In the genomic region with DNA sequence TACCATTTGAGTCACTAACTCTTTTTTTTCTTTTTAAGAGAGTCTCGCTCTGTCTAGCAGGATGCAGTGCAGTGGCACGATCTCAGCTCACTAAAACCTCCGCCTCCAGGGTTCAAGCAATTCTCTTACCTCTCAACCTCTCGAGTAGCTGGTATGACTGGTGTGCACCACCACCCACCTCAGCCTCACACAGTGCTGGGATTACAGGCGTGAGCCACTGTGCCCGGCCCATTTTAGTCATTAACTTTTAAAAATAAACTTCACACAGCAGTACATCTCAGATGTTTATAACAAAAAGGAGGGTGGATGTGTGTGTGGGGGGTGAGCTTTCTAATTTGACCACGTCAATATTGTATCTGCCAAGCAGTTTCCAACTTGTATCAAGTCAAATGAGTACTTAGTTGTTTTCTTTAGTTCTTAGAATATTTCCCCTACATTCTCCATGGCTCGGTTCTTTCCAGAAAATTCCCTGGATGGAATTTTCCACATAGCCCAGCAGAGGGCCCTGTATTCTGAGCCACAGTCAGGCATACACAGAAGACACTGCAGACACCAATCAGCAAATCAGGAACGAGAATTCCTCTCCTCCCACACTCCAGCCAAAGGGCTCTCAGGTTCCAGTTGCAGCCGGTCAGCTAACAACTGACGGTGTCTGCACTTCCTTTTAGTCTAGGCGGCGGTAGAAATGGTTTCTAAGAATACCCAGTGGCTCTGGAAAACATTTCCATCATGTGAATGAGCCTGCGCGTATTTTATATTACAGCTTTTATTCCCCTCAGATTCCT, we compare ENCODE assay signal across 1 cellular context.
TF ChIP-seq lines count a peak whose summit lies in the region.

No MANE protein-coding gene starts in this region.

TF ChIP-seq in K562, 482 proteins besides CTCF, POLR2A, EP300 and RAD21:
- TF ChIP-seq KLF6 (CRISPR knock-in tag; IDR thresholded peaks at IDR 0.05; ENCODE audit: borderline replicate concordance) (no peak), KLF1 (tag; IDR thresholded peaks at IDR 0.05) (no peak), ETV1 (tag; conservative IDR thresholded peaks at IDR 0.05; ENCODE audit: low read depth) (peak; percentile 46; the same call in 1 of the 2 replicates), CREM (IDR thresholded peaks at IDR 0.05; ENCODE audit: low read depth) (peak; percentile 32; the same call in 1 of the 2 replicates), POLR2AphosphoS5 (IDR thresholded peaks at IDR 0.05; ENCODE audit: control insufficient read depth, insufficient read depth, low read depth, low read length) (peak; percentile 50; the same call in 1 of the 2 replicates), YY1 (IDR thresholded peaks at IDR 0.05; ENCODE audit: borderline replicate concordance in 1 of 3, control insufficient read depth in 1 of 3, extremely low read depth in 1 of 3, insufficient read depth in 3 of 3, insufficient read length in 1 of 3, insufficient replicate concordance in 2 of 3, low read depth in 1 of 3, low read length in 2 of 3) (peak in 1 of 3 experiments; percentile 45), SMC3 (conservative IDR thresholded peaks at IDR 0.05; ENCODE audit: insufficient read depth, low read depth, low read length) (peak; percentile 28; the same call in 1 of the 2 replicates), ARID2 (IDR thresholded peaks at IDR 0.05) (no peak), GATA2 (CRISPR knock-in tag; IDR thresholded peaks at IDR 0.05) (peak; percentile 39; the same call in 1 of the 2 replicates), MAFK (IDR thresholded peaks at IDR 0.05; ENCODE audit: low read length) (peak; percentile 9; the same call in 1 of the 2 replicates), ATF1 (CRISPR knock-in tag; IDR thresholded peaks at IDR 0.05) (no peak), ATF1 (tag; IDR thresholded peaks at IDR 0.05) (peak; percentile 58), CBX3 (IDR thresholded peaks at IDR 0.05; ENCODE audit: borderline replicate concordance in 1 of 2, low read length in 2 of 2) (0 out of 3 replicates have a peak, but pooled peaks of 1 of the 2 experiments have one; percentile 6), PYGO2 (tag; IDR thresholded peaks at IDR 0.05) (no peak), TAF9B (IDR thresholded peaks at IDR 0.05; ENCODE audit: partially characterized antibody) (peak; percentile 28), KLF16 (IDR thresholded peaks at IDR 0.05) (peak; percentile 90), ZNF766 (CRISPR knock-in tag; conservative IDR thresholded peaks at IDR 0.05) (no peak), SMAD4 (CRISPR knock-in tag; conservative IDR thresholded peaks at IDR 0.05) (peak; percentile 66), ATF7 (IDR thresholded peaks at IDR 0.05) (peak; percentile 42; the same call in 1 of the 2 replicates), NCOA6 (IDR thresholded peaks at IDR 0.05) (no peak), SOX6 (IDR thresholded peaks at IDR 0.05) (peak; percentile 40), RNF2 (IDR thresholded peaks at IDR 0.05) (0 out of 2 replicates have a peak, but pooled peaks have one; percentile 18), ZNF584 (CRISPR knock-in tag; IDR thresholded peaks at IDR 0.05; ENCODE audit: low read depth) (no peak), TBP (optimal IDR thresholded peaks at IDR 0.05; ENCODE audit: low read depth, low read length) (peak; percentile 68), PML (IDR thresholded peaks at IDR 0.05; ENCODE audit: low read length) (peak; percentile 45; the same call in 1 of the 2 replicates), TEAD4 (IDR thresholded peaks at IDR 0.05; ENCODE audit: low read length) (peak; percentile 56), TEAD4 (CRISPR knock-in tag; IDR thresholded peaks at IDR 0.05; ENCODE audit: borderline replicate concordance) (no peak), LEF1 (IDR thresholded peaks at IDR 0.05) (0 out of 2 replicates have a peak, but pooled peaks have one; percentile 73), ELF1 (tag; IDR thresholded peaks at IDR 0.05) (peak; percentile 47), FOXA3 (CRISPR knock-in tag; conservative IDR thresholded peaks at IDR 0.05 in 1 of 2, IDR thresholded peaks at IDR 0.05 in 1 of 2) (no peak), SMARCA4 (IDR thresholded peaks at IDR 0.05) (peak; percentile 26; the same call in 1 of the 2 replicates), NRF1 (conservative IDR thresholded peaks at IDR 0.05 in 1 of 2, IDR thresholded peaks at IDR 0.05 in 1 of 2) (peak in 1 of 2 experiments; percentile 38; a peak in 2 of 4 replicates), ARID1B (IDR thresholded peaks at IDR 0.05) (peak; percentile 17; the same call in 1 of the 2 replicates), JUND (IDR thresholded peaks at IDR 0.05; ENCODE audit: borderline replicate concordance, low read depth, low read length) (peak; percentile 33; the same call in 1 of the 2 replicates), JUND (tag; IDR thresholded peaks at IDR 0.05; ENCODE audit: borderline replicate concordance, low read depth, low read length) (peak; percentile 46; the same call in 1 of the 3 replicates), HOXB6 (CRISPR knock-in tag; IDR thresholded peaks at IDR 0.05; ENCODE audit: borderline replicate concordance) (no peak), EP400 (IDR thresholded peaks at IDR 0.05) (peak; percentile 29; the same call in 1 of the 2 replicates), POLR2H (tag; IDR thresholded peaks at IDR 0.05; ENCODE audit: low read depth) (peak; percentile 77; the same call in 1 of the 2 replicates), MYC (IDR thresholded peaks at IDR 0.05; ENCODE audit: low read depth, low read length) (0 out of 2 replicates have a peak, but pooled peaks have one; percentile 26), MYC (CRISPR knock-in tag; IDR thresholded peaks at IDR 0.05; ENCODE audit: borderline replicate concordance, low read depth) (no peak), EGR1 (conservative IDR thresholded peaks at IDR 0.05) (peak; percentile 71), SP1 (CRISPR knock-in tag; IDR thresholded peaks at IDR 0.05) (peak; percentile 24; the same call in 1 of the 2 replicates), SPI1 (IDR thresholded peaks at IDR 0.05; ENCODE audit: borderline replicate concordance, low read depth, low read length) (peak; percentile 86), TAF1 (IDR thresholded peaks at IDR 0.05; ENCODE audit: control insufficient read depth, extremely low read depth, insufficient read depth, low read length, severe bottlenecking) (peak; percentile 56), TCF7L2 (IDR thresholded peaks at IDR 0.05; ENCODE audit: low read depth, low read length) (no peak)
- TF ChIP-seq, protein P1, sequence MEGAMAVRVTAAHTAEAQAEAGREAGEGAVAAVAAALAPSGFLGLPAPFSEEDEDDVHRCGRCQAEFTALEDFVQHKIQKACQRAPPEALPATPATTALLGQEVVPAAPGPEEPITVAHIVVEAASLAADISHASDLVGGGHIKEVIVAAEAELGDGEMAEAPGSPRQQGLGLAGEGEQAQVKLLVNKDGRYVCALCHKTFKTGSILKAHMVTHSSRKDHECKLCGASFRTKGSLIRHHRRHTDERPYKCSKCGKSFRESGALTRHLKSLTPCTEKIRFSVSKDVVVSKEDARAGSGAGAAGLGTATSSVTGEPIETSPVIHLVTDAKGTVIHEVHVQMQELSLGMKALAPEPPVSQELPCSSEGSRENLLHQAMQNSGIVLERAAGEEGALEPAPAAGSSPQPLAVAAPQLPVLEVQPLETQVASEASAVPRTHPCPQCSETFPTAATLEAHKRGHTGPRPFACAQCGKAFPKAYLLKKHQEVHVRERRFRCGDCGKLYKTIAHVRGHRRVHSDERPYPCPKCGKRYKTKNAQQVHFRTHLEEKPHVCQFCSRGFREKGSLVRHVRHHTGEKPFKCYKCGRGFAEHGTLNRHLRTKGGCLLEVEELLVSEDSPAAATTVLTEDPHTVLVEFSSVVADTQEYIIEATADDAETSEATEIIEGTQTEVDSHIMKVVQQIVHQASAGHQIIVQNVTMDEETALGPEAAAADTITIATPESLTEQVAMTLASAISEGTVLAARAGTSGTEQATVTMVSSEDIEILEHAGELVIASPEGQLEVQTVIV (CRISPR knock-in tag; IDR thresholded peaks at IDR 0.05; ENCODE audit: borderline replicate concordance) = no peak
- TF ChIP-seq, protein P2, sequence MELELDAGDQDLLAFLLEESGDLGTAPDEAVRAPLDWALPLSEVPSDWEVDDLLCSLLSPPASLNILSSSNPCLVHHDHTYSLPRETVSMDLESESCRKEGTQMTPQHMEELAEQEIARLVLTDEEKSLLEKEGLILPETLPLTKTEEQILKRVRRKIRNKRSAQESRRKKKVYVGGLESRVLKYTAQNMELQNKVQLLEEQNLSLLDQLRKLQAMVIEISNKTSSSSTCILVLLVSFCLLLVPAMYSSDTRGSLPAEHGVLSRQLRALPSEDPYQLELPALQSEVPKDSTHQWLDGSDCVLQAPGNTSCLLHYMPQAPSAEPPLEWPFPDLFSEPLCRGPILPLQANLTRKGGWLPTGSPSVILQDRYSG (tag; conservative IDR thresholded peaks at IDR 0.05; ENCODE audit: low read depth) = no peak
TF ChIP-seq in K562: peak in this region for 31.
